Comparison of ENCODE assay signal across 1 cellular context in genomic region chr16:10519929-10520868, GRCh38.
TF ChIP-seq lines count a peak whose summit lies in the region.

No MANE protein-coding gene starts in this region.

TF ChIP-seq in WTC11, 78 proteins besides CTCF, POLR2A, EP300 and RAD21 (continued from another document):
- TF ChIP-seq ZNF532 (CRISPR knock-in tag; IDR thresholded peaks at IDR 0.05; ENCODE audit: borderline replicate concordance) = no peak
- TF ChIP-seq PREB (CRISPR knock-in tag; IDR thresholded peaks at IDR 0.05; ENCODE audit: borderline replicate concordance) = no peak
- no peak for TF ChIP-seq FOXK1 (CRISPR knock-in tag; IDR thresholded peaks at IDR 0.05)
- TF ChIP-seq GABPB1 (CRISPR knock-in tag; IDR thresholded peaks at IDR 0.05) = peak; percentile 96
- no peak for TF ChIP-seq PRDM15 (CRISPR knock-in tag; IDR thresholded peaks at IDR 0.05)
TF ChIP-seq in WTC11: peak in this region for 1.
